ENCODE assay signal across 2 cellular contexts in the genomic region with DNA sequence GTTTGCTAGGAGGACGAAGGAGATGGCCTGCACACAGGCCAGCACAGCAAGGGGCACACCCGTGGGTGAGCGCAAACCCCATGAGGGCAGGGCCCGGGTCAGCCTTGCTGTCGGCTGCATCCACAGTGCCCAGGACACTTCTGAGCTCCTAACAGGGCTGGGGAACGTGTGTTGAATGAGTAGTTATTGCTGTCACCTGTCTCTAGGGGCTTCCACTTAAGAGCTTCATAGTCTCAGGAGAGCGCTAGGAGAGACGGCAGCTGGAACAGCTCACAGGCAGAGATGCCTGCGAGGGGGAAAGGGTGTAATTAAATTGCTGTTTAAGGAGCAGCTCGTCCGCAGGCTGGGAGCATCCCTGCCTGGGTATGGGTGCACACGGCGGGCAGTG.
TF ChIP-seq lines count a peak whose summit lies in the region.

No MANE protein-coding gene starts in this region.

TF ChIP-seq in GM23338, 12 proteins besides CTCF, POLR2A, EP300 and RAD21 (continued from another document):
- TF ChIP-seq, protein P1, sequence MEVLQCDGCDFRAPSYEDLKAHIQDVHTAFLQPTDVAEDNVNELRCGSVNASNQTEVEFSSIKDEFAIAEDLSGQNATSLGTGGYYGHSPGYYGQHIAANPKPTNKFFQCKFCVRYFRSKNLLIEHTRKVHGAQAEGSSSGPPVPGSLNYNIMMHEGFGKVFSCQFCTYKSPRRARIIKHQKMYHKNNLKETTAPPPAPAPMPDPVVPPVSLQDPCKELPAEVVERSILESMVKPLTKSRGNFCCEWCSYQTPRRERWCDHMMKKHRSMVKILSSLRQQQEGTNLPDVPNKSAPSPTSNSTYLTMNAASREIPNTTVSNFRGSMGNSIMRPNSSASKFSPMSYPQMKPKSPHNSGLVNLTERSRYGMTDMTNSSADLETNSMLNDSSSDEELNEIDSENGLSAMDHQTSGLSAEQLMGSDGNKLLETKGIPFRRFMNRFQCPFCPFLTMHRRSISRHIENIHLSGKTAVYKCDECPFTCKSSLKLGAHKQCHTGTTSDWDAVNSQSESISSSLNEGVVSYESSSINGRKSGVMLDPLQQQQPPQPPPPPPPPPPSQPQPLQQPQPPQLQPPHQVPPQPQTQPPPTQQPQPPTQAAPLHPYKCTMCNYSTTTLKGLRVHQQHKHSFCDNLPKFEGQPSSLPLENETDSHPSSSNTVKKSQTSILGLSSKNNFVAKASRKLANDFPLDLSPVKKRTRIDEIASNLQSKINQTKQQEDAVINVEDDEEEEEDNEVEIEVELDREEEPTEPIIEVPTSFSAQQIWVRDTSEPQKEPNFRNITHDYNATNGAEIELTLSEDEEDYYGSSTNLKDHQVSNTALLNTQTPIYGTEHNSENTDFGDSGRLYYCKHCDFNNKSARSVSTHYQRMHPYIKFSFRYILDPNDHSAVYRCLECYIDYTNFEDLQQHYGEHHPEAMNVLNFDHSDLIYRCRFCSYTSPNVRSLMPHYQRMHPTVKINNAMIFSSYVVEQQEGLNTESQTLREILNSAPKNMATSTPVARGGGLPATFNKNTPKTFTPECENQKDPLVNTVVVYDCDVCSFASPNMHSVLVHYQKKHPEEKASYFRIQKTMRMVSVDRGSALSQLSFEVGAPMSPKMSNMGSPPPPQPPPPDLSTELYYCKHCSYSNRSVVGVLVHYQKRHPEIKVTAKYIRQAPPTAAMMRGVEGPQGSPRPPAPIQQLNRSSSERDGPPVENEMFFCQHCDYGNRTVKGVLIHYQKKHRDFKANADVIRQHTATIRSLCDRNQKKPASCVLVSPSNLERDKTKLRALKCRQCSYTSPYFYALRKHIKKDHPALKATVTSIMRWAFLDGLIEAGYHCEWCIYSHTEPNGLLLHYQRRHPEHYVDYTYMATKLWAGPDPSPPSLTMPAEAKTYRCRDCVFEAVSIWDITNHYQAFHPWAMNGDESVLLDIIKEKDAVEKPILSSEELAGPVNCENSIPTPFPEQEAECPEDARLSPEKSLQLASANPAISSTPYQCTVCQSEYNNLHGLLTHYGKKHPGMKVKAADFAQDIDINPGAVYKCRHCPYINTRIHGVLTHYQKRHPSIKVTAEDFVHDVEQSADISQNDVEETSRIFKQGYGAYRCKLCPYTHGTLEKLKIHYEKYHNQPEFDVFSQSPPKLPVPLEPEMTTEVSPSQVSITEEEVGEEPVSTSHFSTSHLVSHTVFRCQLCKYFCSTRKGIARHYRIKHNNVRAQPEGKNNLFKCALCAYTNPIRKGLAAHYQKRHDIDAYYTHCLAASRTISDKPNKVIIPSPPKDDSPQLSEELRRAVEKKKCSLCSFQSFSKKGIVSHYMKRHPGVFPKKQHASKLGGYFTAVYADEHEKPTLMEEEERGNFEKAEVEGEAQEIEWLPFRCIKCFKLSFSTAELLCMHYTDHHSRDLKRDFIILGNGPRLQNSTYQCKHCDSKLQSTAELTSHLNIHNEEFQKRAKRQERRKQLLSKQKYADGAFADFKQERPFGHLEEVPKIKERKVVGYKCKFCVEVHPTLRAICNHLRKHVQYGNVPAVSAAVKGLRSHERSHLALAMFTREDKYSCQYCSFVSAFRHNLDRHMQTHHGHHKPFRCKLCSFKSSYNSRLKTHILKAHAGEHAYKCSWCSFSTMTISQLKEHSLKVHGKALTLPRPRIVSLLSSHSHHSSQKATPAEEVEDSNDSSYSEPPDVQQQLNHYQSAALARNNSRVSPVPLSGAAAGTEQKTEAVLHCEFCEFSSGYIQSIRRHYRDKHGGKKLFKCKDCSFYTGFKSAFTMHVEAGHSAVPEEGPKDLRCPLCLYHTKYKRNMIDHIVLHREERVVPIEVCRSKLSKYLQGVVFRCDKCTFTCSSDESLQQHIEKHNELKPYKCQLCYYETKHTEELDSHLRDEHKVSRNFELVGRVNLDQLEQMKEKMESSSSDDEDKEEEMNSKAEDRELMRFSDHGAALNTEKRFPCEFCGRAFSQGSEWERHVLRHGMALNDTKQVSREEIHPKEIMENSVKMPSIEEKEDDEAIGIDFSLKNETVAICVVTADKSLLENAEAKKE (CRISPR knock-in tag; IDR thresholded peaks at IDR 0.05): no peak
- no peak for TF ChIP-seq NANOG (IDR thresholded peaks at IDR 0.05; ENCODE audit: borderline replicate concordance)
- TF ChIP-seq CREB1 (CRISPR knock-in tag; IDR thresholded peaks at IDR 0.05; ENCODE audit: low read depth): no peak

TF ChIP-seq in WTC11, 78 proteins besides CTCF, POLR2A, EP300 and RAD21 (continued from another document):
- TF ChIP-seq, protein P2, sequence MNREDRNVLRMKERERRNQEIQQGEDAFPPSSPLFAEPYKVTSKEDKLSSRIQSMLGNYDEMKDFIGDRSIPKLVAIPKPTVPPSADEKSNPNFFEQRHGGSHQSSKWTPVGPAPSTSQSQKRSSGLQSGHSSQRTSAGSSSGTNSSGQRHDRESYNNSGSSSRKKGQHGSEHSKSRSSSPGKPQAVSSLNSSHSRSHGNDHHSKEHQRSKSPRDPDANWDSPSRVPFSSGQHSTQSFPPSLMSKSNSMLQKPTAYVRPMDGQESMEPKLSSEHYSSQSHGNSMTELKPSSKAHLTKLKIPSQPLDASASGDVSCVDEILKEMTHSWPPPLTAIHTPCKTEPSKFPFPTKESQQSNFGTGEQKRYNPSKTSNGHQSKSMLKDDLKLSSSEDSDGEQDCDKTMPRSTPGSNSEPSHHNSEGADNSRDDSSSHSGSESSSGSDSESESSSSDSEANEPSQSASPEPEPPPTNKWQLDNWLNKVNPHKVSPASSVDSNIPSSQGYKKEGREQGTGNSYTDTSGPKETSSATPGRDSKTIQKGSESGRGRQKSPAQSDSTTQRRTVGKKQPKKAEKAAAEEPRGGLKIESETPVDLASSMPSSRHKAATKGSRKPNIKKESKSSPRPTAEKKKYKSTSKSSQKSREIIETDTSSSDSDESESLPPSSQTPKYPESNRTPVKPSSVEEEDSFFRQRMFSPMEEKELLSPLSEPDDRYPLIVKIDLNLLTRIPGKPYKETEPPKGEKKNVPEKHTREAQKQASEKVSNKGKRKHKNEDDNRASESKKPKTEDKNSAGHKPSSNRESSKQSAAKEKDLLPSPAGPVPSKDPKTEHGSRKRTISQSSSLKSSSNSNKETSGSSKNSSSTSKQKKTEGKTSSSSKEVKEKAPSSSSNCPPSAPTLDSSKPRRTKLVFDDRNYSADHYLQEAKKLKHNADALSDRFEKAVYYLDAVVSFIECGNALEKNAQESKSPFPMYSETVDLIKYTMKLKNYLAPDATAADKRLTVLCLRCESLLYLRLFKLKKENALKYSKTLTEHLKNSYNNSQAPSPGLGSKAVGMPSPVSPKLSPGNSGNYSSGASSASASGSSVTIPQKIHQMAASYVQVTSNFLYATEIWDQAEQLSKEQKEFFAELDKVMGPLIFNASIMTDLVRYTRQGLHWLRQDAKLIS (CRISPR knock-in tag; IDR thresholded peaks at IDR 0.05; ENCODE audit: borderline replicate concordance): no peak
- TF ChIP-seq TEAD4 (CRISPR knock-in tag; IDR thresholded peaks at IDR 0.05) (no peak), ZNF138 (CRISPR knock-in tag; conservative IDR thresholded peaks at IDR 0.05) (no peak), GABPB1 (CRISPR knock-in tag; IDR thresholded peaks at IDR 0.05) (no peak), SMAD3 (CRISPR knock-in tag; IDR thresholded peaks at IDR 0.05; ENCODE audit: borderline replicate concordance) (no peak), PRRX2 (CRISPR knock-in tag; IDR thresholded peaks at IDR 0.05) (no peak), ELF4 (CRISPR knock-in tag; IDR thresholded peaks at IDR 0.05; ENCODE audit: low read depth) (no peak), ZNF232 (CRISPR knock-in tag; IDR thresholded peaks at IDR 0.05) (no peak)
- TF ChIP-seq, protein P3, sequence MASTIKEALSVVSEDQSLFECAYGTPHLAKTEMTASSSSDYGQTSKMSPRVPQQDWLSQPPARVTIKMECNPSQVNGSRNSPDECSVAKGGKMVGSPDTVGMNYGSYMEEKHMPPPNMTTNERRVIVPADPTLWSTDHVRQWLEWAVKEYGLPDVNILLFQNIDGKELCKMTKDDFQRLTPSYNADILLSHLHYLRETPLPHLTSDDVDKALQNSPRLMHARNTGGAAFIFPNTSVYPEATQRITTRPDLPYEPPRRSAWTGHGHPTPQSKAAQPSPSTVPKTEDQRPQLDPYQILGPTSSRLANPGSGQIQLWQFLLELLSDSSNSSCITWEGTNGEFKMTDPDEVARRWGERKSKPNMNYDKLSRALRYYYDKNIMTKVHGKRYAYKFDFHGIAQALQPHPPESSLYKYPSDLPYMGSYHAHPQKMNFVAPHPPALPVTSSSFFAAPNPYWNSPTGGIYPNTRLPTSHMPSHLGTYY (CRISPR knock-in tag; IDR thresholded peaks at IDR 0.05): no peak
- TF ChIP-seq, protein P4, sequence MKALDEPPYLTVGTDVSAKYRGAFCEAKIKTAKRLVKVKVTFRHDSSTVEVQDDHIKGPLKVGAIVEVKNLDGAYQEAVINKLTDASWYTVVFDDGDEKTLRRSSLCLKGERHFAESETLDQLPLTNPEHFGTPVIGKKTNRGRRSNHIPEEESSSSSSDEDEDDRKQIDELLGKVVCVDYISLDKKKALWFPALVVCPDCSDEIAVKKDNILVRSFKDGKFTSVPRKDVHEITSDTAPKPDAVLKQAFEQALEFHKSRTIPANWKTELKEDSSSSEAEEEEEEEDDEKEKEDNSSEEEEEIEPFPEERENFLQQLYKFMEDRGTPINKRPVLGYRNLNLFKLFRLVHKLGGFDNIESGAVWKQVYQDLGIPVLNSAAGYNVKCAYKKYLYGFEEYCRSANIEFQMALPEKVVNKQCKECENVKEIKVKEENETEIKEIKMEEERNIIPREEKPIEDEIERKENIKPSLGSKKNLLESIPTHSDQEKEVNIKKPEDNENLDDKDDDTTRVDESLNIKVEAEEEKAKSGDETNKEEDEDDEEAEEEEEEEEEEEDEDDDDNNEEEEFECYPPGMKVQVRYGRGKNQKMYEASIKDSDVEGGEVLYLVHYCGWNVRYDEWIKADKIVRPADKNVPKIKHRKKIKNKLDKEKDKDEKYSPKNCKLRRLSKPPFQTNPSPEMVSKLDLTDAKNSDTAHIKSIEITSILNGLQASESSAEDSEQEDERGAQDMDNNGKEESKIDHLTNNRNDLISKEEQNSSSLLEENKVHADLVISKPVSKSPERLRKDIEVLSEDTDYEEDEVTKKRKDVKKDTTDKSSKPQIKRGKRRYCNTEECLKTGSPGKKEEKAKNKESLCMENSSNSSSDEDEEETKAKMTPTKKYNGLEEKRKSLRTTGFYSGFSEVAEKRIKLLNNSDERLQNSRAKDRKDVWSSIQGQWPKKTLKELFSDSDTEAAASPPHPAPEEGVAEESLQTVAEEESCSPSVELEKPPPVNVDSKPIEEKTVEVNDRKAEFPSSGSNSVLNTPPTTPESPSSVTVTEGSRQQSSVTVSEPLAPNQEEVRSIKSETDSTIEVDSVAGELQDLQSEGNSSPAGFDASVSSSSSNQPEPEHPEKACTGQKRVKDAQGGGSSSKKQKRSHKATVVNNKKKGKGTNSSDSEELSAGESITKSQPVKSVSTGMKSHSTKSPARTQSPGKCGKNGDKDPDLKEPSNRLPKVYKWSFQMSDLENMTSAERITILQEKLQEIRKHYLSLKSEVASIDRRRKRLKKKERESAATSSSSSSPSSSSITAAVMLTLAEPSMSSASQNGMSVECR (CRISPR knock-in tag; IDR thresholded peaks at IDR 0.05; ENCODE audit: borderline replicate concordance): no peak
- TF ChIP-seq, protein P5, sequence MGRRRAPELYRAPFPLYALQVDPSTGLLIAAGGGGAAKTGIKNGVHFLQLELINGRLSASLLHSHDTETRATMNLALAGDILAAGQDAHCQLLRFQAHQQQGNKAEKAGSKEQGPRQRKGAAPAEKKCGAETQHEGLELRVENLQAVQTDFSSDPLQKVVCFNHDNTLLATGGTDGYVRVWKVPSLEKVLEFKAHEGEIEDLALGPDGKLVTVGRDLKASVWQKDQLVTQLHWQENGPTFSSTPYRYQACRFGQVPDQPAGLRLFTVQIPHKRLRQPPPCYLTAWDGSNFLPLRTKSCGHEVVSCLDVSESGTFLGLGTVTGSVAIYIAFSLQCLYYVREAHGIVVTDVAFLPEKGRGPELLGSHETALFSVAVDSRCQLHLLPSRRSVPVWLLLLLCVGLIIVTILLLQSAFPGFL (CRISPR knock-in tag; IDR thresholded peaks at IDR 0.05; ENCODE audit: borderline replicate concordance): no peak
